In the genomic region with DNA sequence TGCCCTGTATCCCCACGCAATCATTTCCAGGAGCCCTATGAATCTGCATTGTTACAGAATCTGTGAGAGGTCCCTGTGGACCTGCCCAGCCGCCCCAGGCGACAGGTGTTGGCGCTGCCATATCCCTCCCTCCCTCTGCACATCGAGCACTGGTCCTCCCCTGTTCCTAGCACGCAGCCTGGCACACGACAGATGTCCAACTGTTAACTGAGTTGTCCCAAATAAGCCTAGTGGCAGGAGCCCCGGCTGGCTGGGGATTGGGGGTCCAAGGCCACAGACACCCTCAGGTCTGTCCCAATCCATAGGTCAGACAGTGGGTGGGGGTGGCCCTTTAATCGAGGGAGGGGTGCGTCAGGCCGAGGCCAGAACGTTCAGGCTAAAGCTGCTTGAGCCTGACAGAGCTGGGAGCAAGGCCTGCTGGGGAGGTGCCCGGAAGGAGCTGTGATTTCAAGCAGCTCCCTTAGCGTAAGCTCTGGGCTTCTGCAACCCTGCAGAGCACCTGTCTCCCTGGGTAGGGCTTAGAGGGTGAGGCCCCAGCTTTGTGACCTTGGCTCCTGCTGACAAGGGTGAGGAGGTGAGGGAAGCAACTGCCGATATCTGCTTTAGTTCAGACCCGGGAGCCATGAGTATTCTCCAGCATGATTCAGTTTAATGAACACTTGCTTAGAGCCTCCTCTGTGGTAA, we compare ENCODE assay signal across 27 cellular contexts. TPM values are rescaled to one million over a fixed set of nuclear protein-coding genes. Genes with fewer than 3 reads are reported as not detected.
"Had no signal": no experiment of that assay in that cellular context is flagged by ENCODE, and none has a peak within 500 bp of the region (broad histone marks: within the 10 kb centered on the region; RNA-seq: fewer than 3 reads in every experiment).

No MANE protein-coding gene starts in this region.

- ATAC-seq: activated CD4-positive, alpha-beta T cell treated with anti-CD3 and anti-CD28 coated beads for 36 hours; effector memory CD8-positive, alpha-beta T cell; left ventricle myocardium superior; stimulated activated naive CD8-positive, alpha-beta T cell treated with anti-CD3 and anti-CD28 coated beads, Interleukin-15, Interleukin-2, amounts not matched to agents 100 U/mL and 50 U/mL, for 24 hours had no signal

- H3K4me1 ChIP-seq: esophagus muscularis mucosa, prostate gland, spleen, thyroid gland had no signal

- DNase-seq: activated B cell treated with CpG ODN at 0.5 μM for 24 hours; activated CD4-positive, alpha-beta T cell treated with anti-CD3 and anti-CD28 coated beads for 36 hours; activated CD4-positive, alpha-beta T cell treated with anti-CD3 and anti-CD28 coated beads, Interleukin-2, amount 50 U/mL, for 4 hours; activated gamma-delta T cell treated with Interleukin-2 at 50 U/mL for 16 hours; activated T-cell treated with anti-CD3 and anti-CD28 coated beads for 4 hours; anterior cingulate cortex; caudate nucleus; effector memory CD8-positive, alpha-beta T cell; glutamatergic neuron; immature natural killer cell; kidney glomerular epithelial cell; left ventricle myocardium superior; mammary epithelial cell; midbrain; ovary; spleen; stimulated activated CD4-positive, alpha-beta T cell treated with anti-CD3 and anti-CD28 coated beads, Interleukin-4, amount 100 ng/mL, for 1 hour; stimulated activated naive CD8-positive, alpha-beta T cell treated with anti-CD3 and anti-CD28 coated beads, Interleukin-15, Interleukin-2, amounts not matched to agents 100 U/mL and 50 U/mL, for 24 hours; substantia nigra; T1000; thyroid gland had no signal

- H3K4me3 ChIP-seq: esophagus muscularis mucosa, hepatocyte, ovary, prostate gland, spleen, thyroid gland had no signal

- H3K9me3 ChIP-seq: esophagus muscularis mucosa, neutrophil, ovary, prostate gland, spleen, thyroid gland had no signal

- H3K36me3 ChIP-seq: esophagus muscularis mucosa, neutrophil, ovary, prostate gland, spleen, thyroid gland had no signal

- H3K27ac ChIP-seq: esophagus muscularis mucosa, hepatocyte, neutrophil, ovary, prostate gland, spleen, thyroid gland had no signal

- H3K27me3 ChIP-seq: esophagus muscularis mucosa, neutrophil, ovary, spleen, thyroid gland had no signal

RNA-seq across cellular contexts. Expression of gene ADRA2A, which starts 40.1 kb away (rescaled TPM):
- total RNA-seq: activated B cell treated with CpG ODN at 0.5 μM for 24 hours; activated CD4-positive, alpha-beta T cell treated with anti-CD3 and anti-CD28 coated beads for 36 hours; activated CD8-positive, alpha-beta memory T cell treated with anti-CD3 and anti-CD28 coated beads for 36 hours; dermis microvascular lymphatic vessel endothelial cell; mammary epithelial cell had no signal
